8 cellular contexts compared by ENCODE assay signal in the genomic region with DNA sequence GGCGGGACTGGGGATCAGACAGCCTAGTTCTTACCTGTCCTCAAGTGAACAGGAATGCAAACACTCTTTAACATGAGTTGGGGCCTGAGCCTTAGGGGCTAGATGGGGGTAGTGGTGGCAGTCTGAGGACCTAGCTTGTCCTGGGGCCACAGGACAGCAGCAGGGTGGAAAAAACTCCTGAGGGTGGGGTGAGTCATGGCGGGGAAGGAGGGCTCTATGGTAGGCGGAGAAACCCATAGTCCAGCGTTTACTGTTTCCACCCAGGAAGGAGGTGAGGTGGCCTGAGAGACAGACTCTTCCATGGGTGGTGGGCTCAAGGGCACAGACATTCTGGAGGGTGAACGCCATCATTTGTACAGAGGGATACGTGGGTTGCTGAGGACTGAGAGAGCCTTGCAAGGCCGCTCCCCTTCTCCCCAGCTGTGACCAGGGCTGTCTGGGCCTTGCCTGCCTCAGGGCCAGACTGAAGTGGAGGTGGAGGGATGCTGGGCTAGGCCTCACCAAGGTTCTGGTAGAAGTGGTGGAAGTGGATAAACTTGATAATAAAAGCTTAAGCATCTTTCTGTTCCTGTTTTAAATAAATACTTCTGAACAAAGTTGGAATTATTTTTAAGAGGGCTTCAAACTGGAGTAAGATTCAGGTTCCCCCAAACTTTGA. TPM values are rescaled to one million over a fixed set of nuclear protein-coding genes. Genes with fewer than 3 reads are reported as not detected.
DNase-seq lines count a peak whose midpoint lies in the region; ATAC-seq lines count a peak whose summit lies in the region.

No MANE protein-coding gene starts in this region.

- H3K4me3 Mint-ChIP-seq in activated CD4-positive, alpha-beta T cell treated with anti-CD3 and anti-CD28 coated beads, Interleukin-2, amount 10 ng/mL, durations not matched to agents 7 days and 5 days: peak overlapping the region; percentile 73
- H3K4me3 Mint-ChIP-seq in activated CD8-positive, alpha-beta T cell treated with anti-CD3 and anti-CD28 coated beads, Interleukin-2, amount 10 ng/mL, durations not matched to agents 7 days and 5 days: peak overlapping the region; percentile 87
- H3K4me3 Mint-ChIP-seq in immature natural killer cell: peak overlapping the region; percentile 83 to 88 (median 88)

- H3K36me3 Mint-ChIP-seq in activated CD4-positive, alpha-beta T cell treated with anti-CD3 and anti-CD28 coated beads, Interleukin-2, amount 10 ng/mL, durations not matched to agents 7 days and 5 days (ENCODE audit: low read depth): no peaks in the 10 kb centered on the region
- H3K36me3 Mint-ChIP-seq in activated CD8-positive, alpha-beta T cell treated with anti-CD3 and anti-CD28 coated beads, Interleukin-2, amount 10 ng/mL, durations not matched to agents 7 days and 5 days (ENCODE audit: low read depth): peaks cover 8% of the 10 kb centered on the region
- no peaks in the 10 kb centered on the region for H3K36me3 Mint-ChIP-seq in immature natural killer cell

- no peaks in the 10 kb centered on the region for H3K27me3 Mint-ChIP-seq in activated CD4-positive, alpha-beta T cell treated with anti-CD3 and anti-CD28 coated beads, Interleukin-2, amount 10 ng/mL, durations not matched to agents 7 days and 5 days
- H3K27me3 Mint-ChIP-seq in activated CD8-positive, alpha-beta T cell treated with anti-CD3 and anti-CD28 coated beads, Interleukin-2, amount 10 ng/mL, durations not matched to agents 7 days and 5 days (ENCODE audit: low read depth): no peaks in the 10 kb centered on the region
- H3K27me3 Mint-ChIP-seq in immature natural killer cell (ENCODE audit: low read depth in 3 of 3): peaks cover 0 to 5% (median 0%) of the 10 kb centered on the region in 3 donors

- no peak for ATAC-seq in activated CD8-positive, alpha-beta T cell treated with anti-CD3 and anti-CD28 coated beads, Interleukin-2, amount 10 ng/mL, durations not matched to agents 7 days and 5 days
- ATAC-seq in HG02759 (IDR thresholded peaks at IDR 0.05; ENCODE audit: unreplicated experiment): no peak

- peak overlapping the region; percentile 84 for H3K27ac ChIP-seq in substantia nigra (ENCODE audit: low read depth, low read length, poor library complexity, severe bottlenecking)

- DNase-seq in activated CD4-positive, alpha-beta T cell treated with anti-CD3 and anti-CD28 coated beads, Interleukin-2, amount 10 ng/mL, durations not matched to agents 7 days and 5 days: no peak
- no peak for DNase-seq in activated CD4-positive, alpha-beta T cell treated with anti-CD3 and anti-CD28 coated beads for 48 hours
- DNase-seq in activated CD8-positive, alpha-beta T cell treated with anti-CD3 and anti-CD28 coated beads, Interleukin-2, amount 10 ng/mL, durations not matched to agents 7 days and 5 days: no peak
- no peak for DNase-seq in immature natural killer cell
- DNase-seq in substantia nigra (lab: John Stamatoyannopoulos, UW): no peak
- DNase-seq in retina: no peak
- DNase-seq in ureter (ENCODE audit: low spot score): no peak

- POLR2A ChIA-PET in activated CD4-positive, alpha-beta T cell treated with anti-CD3 and anti-CD28 coated beads, Interleukin-2, amount 10 ng/mL, durations not matched to agents 7 days and 5 days (lab: Charles Lee): no interaction called here
- POLR2A ChIA-PET in activated CD8-positive, alpha-beta T cell treated with anti-CD3 and anti-CD28 coated beads, Interleukin-2, amount 10 ng/mL, durations not matched to agents 7 days and 5 days (lab: Charles Lee): interaction anchor here (0.6 to 1.3 kb wide), 3 partner anchors 11 to 198 kb away, joined by 3 to 4 read pairs (median 3); partner anchors contain the start of gene FAF2

- CTCF ChIA-PET in activated CD4-positive, alpha-beta T cell treated with anti-CD3 and anti-CD28 coated beads, Interleukin-2, amount 10 ng/mL, durations not matched to agents 7 days and 5 days (lab: Charles Lee): interaction anchor here (0.6 to 10.6 kb wide), 3 partner anchors 8 to 40 kb away, joined by 3 to 76 read pairs (median 3); no protein-coding TSS in a partner anchor
- CTCF ChIA-PET in activated CD8-positive, alpha-beta T cell treated with anti-CD3 and anti-CD28 coated beads, Interleukin-2, amount 10 ng/mL, durations not matched to agents 7 days and 5 days (lab: Charles Lee): interaction anchor here (1.2 to 7.3 kb wide), 4 partner anchors 13 to 198 kb away, joined by 3 to 96 read pairs (median 8); partner anchors contain the start of genes EIF4E1B, FAF2 and SNCB

- H3K4me1 Mint-ChIP-seq in activated CD4-positive, alpha-beta T cell treated with anti-CD3 and anti-CD28 coated beads, Interleukin-2, amount 10 ng/mL, durations not matched to agents 7 days and 5 days: peaks cover 44% of the 10 kb centered on the region
- peaks cover 52% of the 10 kb centered on the region for H3K4me1 Mint-ChIP-seq in activated CD8-positive, alpha-beta T cell treated with anti-CD3 and anti-CD28 coated beads, Interleukin-2, amount 10 ng/mL, durations not matched to agents 7 days and 5 days (ENCODE audit: low read depth)
- H3K4me1 Mint-ChIP-seq in immature natural killer cell: peaks cover 41 to 42% of the 10 kb centered on the region in 2 donors

- H3K9me3 Mint-ChIP-seq in activated CD4-positive, alpha-beta T cell treated with anti-CD3 and anti-CD28 coated beads, Interleukin-2, amount 10 ng/mL, durations not matched to agents 7 days and 5 days: no peaks in the 10 kb centered on the region
- no peaks in the 10 kb centered on the region for H3K9me3 Mint-ChIP-seq in activated CD8-positive, alpha-beta T cell treated with anti-CD3 and anti-CD28 coated beads, Interleukin-2, amount 10 ng/mL, durations not matched to agents 7 days and 5 days (ENCODE audit: insufficient read depth)
- no peaks in the 10 kb centered on the region for H3K9me3 Mint-ChIP-seq in immature natural killer cell

- H3K27ac Mint-ChIP-seq in activated CD4-positive, alpha-beta T cell treated with anti-CD3 and anti-CD28 coated beads, Interleukin-2, amount 10 ng/mL, durations not matched to agents 7 days and 5 days: peak overlapping the region; percentile 87
- H3K27ac Mint-ChIP-seq in activated CD8-positive, alpha-beta T cell treated with anti-CD3 and anti-CD28 coated beads, Interleukin-2, amount 10 ng/mL, durations not matched to agents 7 days and 5 days: peak overlapping the region; percentile 92
- peak overlapping the region in 5 of 6 donors; percentile 30 to 88 (median 84) for H3K27ac Mint-ChIP-seq in immature natural killer cell

RNA-seq across cellular contexts. Expression of gene TSPAN17, which starts 1.1 kb away (rescaled TPM):
- total RNA-seq in activated CD4-positive, alpha-beta T cell treated with anti-CD3 and anti-CD28 coated beads, Interleukin-2, amount 10 ng/mL, durations not matched to agents 7 days and 5 days: 10 to 100 TPM; 39.6 to 42.5 TPM
- total RNA-seq in activated CD8-positive, alpha-beta T cell treated with anti-CD3 and anti-CD28 coated beads, Interleukin-2, amount 10 ng/mL, durations not matched to agents 7 days and 5 days: 10 to 100 TPM; 41.6 to 47.4 TPM
- 10 to 100 TPM; 45.2 to 53.0 (median 49.4) TPM for polyA plus RNA-seq in immature natural killer cell
- 33.8 TPM for total RNA-seq in ureter

RNA-seq across cellular contexts. Expression of gene EIF4E1B, which starts 15.7 kb away (rescaled TPM):
- total RNA-seq in activated CD4-positive, alpha-beta T cell treated with anti-CD3 and anti-CD28 coated beads, Interleukin-2, amount 10 ng/mL, durations not matched to agents 7 days and 5 days: not detected
- not detected for total RNA-seq in activated CD8-positive, alpha-beta T cell treated with anti-CD3 and anti-CD28 coated beads, Interleukin-2, amount 10 ng/mL, durations not matched to agents 7 days and 5 days
- polyA plus RNA-seq in immature natural killer cell: not detected
- total RNA-seq in ureter: not detected

RNA-seq across cellular contexts. Expression of gene SNCB, which starts 15.8 kb away (rescaled TPM):
- total RNA-seq in activated CD4-positive, alpha-beta T cell treated with anti-CD3 and anti-CD28 coated beads, Interleukin-2, amount 10 ng/mL, durations not matched to agents 7 days and 5 days: not detected
- not detected for total RNA-seq in activated CD8-positive, alpha-beta T cell treated with anti-CD3 and anti-CD28 coated beads, Interleukin-2, amount 10 ng/mL, durations not matched to agents 7 days and 5 days
- polyA plus RNA-seq in immature natural killer cell: under 1 TPM in 1 of 3 donors, not detected in 2; 0.26 TPM
- not detected for total RNA-seq in ureter

RNA-seq across cellular contexts. Expression of gene GPRIN1, which starts 36.2 kb away (rescaled TPM):
- 1 to 10 TPM; 2.5 to 2.6 TPM for total RNA-seq in activated CD4-positive, alpha-beta T cell treated with anti-CD3 and anti-CD28 coated beads, Interleukin-2, amount 10 ng/mL, durations not matched to agents 7 days and 5 days
- total RNA-seq in activated CD8-positive, alpha-beta T cell treated with anti-CD3 and anti-CD28 coated beads, Interleukin-2, amount 10 ng/mL, durations not matched to agents 7 days and 5 days: 1 to 10 TPM; 1.9 to 2.5 TPM
- under 1 TPM; 0.34 to 0.63 (median 0.46) TPM for polyA plus RNA-seq in immature natural killer cell
- total RNA-seq in ureter: 0.13 TPM
